ENCODE assay signal across 10 cellular contexts in genomic region chr1:91572044-91572443, GRCh38.
DNase-seq lines count a peak whose midpoint lies in the region; ATAC-seq, FAIRE-seq and TF ChIP-seq lines count a peak whose summit lies in the region.
"Had no signal": no experiment of that assay in that cellular context is flagged by ENCODE, and none has a peak within 500 bp of the region (broad histone marks: within the 10 kb centered on the region; RNA-seq: fewer than 3 reads in every experiment).

No MANE protein-coding gene starts in this region.

- intact Hi-C loops in activated CD4-positive, alpha-beta T cell treated with anti-CD3 and anti-CD28 coated beads, Interleukin-2, amount 10 ng/mL, durations not matched to agents 24 days and 14 days (cut with micrococcal nuclease) = no loop called here
- intact Hi-C loops in tibial artery (cut with DNase I; ENCODE audit: low total_unique reads) = no loop called here

- peak; percentile 53 for DNase-seq in activated CD4-positive, alpha-beta T cell treated with anti-CD3 and anti-CD28 coated beads, Interleukin-2, amount 10 ng/mL, durations not matched to agents 24 days and 14 days
- no peak for DNase-seq in activated CD4-positive, alpha-beta T cell treated with anti-CD3 and anti-CD28 coated beads for 4 hours
- peak; percentile 56 for DNase-seq in NAMALWA (ENCODE audit: low spot score)
- peak; percentile 60 to 71 for DNase-seq in tibial artery
- DNase-seq in NCI-H345 (lab: John Stamatoyannopoulos, UW) = no peak
- DNase-seq in urothelium cell line (ENCODE audit: low spot score) = no peak
- DNase-seq in NCI-H1105 treated with DMSO at 0.1 percent for 48 hours (lab: John Stamatoyannopoulos, UW) = no peak
- DNase-seq: NCI-H446 had no signal

- H3K36me3 Mint-ChIP-seq in activated CD4-positive, alpha-beta T cell treated with anti-CD3 and anti-CD28 coated beads, Interleukin-2, amount 10 ng/mL, durations not matched to agents 24 days and 14 days (ENCODE audit: low read depth) = no peaks in the 10 kb centered on the region

- H3K27ac ChIP-seq in tibial artery = no peak overlapping the region

- no peaks in the 10 kb centered on the region for H3K36me3 ChIP-seq in tibial artery

- peaks cover 26% of the 10 kb centered on the region for H3K4me1 Mint-ChIP-seq in activated CD4-positive, alpha-beta T cell treated with anti-CD3 and anti-CD28 coated beads, Interleukin-2, amount 10 ng/mL, durations not matched to agents 24 days and 14 days

- no peak for FAIRE-seq in urothelium cell line (lab: Jason Lieb, UNC)
- FAIRE-seq: A204.1 had no signal

- TF ChIP-seq CTCF in tibial artery (IDR thresholded peaks at IDR 0.05) = no peak

- peaks cover 0 to 31% (median 13%) of the 10 kb centered on the region in 4 donors for H3K4me1 ChIP-seq in tibial artery

- ATAC-seq in HG02798 (IDR thresholded peaks at IDR 0.05; ENCODE audit: poor library complexity, unreplicated experiment) = peak; percentile 86

- H3K4me3 Mint-ChIP-seq in activated CD4-positive, alpha-beta T cell treated with anti-CD3 and anti-CD28 coated beads, Interleukin-2, amount 10 ng/mL, durations not matched to agents 24 days and 14 days = no peak overlapping the region

- no peak overlapping the region for H3K27ac Mint-ChIP-seq in activated CD4-positive, alpha-beta T cell treated with anti-CD3 and anti-CD28 coated beads, Interleukin-2, amount 10 ng/mL, durations not matched to agents 24 days and 14 days

- H3K27me3 ChIP-seq in tibial artery = no peaks in the 10 kb centered on the region

- H3K9me3 Mint-ChIP-seq in activated CD4-positive, alpha-beta T cell treated with anti-CD3 and anti-CD28 coated beads, Interleukin-2, amount 10 ng/mL, durations not matched to agents 24 days and 14 days = no peaks in the 10 kb centered on the region

- H3K9me3 ChIP-seq in tibial artery = no peaks in the 10 kb centered on the region

- H3K27me3 Mint-ChIP-seq in activated CD4-positive, alpha-beta T cell treated with anti-CD3 and anti-CD28 coated beads, Interleukin-2, amount 10 ng/mL, durations not matched to agents 24 days and 14 days = peaks cover 3% of the 10 kb centered on the region

- H3K4me3 ChIP-seq in tibial artery = no peak overlapping the region

Comparison
In these comparisons a context has a peak if more than half of its experiments do, and no peak if none do; other contexts are left out.
1. DNase-seq: peak in activated CD4-positive, alpha-beta T cell treated with anti-CD3 and anti-CD28 coated beads, Interleukin-2, amount 10 ng/mL, durations not matched to agents 24 days and 14 days (single experiment), NAMALWA (single experiment) and tibial artery (2 of 2); none in activated CD4-positive, alpha-beta T cell treated with anti-CD3 and anti-CD28 coated beads for 4 hours (0 of 2), NCI-H345 (single experiment), urothelium cell line (single experiment) and NCI-H1105 treated with DMSO at 0.1 percent for 48 hours (single experiment).